Comparison of ENCODE assay signal across 9 cellular contexts in the genomic region with DNA sequence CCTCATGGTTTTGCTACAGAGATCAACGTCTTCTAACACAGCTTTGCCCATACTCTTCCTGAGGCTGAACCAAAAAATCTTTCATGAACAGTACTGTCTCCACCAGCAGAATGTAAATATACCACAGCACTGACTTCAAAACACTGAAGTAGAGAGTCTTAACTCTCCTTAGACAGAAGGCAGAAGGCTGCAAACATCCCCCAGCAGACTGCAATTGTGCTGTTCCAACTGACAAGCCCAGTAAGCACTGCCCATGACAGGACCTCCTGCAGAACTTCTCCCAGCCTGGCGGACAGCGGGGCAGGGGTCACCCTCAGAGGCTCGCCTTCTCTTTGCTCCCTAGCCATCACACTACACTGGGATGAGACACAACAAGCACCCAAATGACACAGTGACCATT.
DNase-seq lines count a peak whose midpoint lies in the region; TF ChIP-seq lines count a peak whose summit lies in the region.
"Had no signal": no experiment of that assay in that cellular context is flagged by ENCODE, and none has a peak within 500 bp of the region (broad histone marks: within the 10 kb centered on the region; RNA-seq: fewer than 3 reads in every experiment).

No MANE protein-coding gene starts in this region.

- in situ Hi-C loops in KBM-7 (cut with MboI; ENCODE audit: low pct_unique_long_range_greater_than_20kb, low sequenced_read_pairs) = no loop called here

- no peak overlapping the region for H3K4me3 Mint-ChIP-seq in Caco-2 (ENCODE audit: unreplicated experiment)
- peak overlapping the region; percentile 0 to 64 (median 43) for H3K4me3 Mint-ChIP-seq in brain
- no peak overlapping the region for H3K4me3 Mint-ChIP-seq in progenitor cell of endocrine pancreas (ENCODE audit: low read depth)
- no peak overlapping the region for H3K4me3 Mint-ChIP-seq in CD14-positive monocyte
- H3K4me3 Mint-ChIP-seq: activated naive CD8-positive, alpha-beta T cell treated with anti-CD3 and anti-CD28 coated beads, Interleukin-2, amount 10 ng/mL, durations not matched to agents 7 days and 5 days had no signal

- H3K9me3 ChIP-seq in Caco-2 = no peaks in the 10 kb centered on the region

- CTCF ChIA-PET in Caco-2 (lab: Charles Lee) = no interaction called here

- H3K27me3 Mint-ChIP-seq in Caco-2 (ENCODE audit: insufficient read depth, unreplicated experiment) (no peaks in the 10 kb centered on the region), brain (no peaks in the 10 kb centered on the region), progenitor cell of endocrine pancreas (no peaks in the 10 kb centered on the region), CD14-positive monocyte (ENCODE audit: low read depth in 3 of 3) (peaks cover 0 to 2% (median 0%) of the 10 kb centered on the region in 3 donors)
- H3K27me3 Mint-ChIP-seq: activated naive CD8-positive, alpha-beta T cell treated with anti-CD3 and anti-CD28 coated beads, Interleukin-2, amount 10 ng/mL, durations not matched to agents 7 days and 5 days had no signal

- H3K36me3 ChIP-seq in Caco-2 (ENCODE audit: control insufficient read depth, insufficient read depth, low read length) = no peaks in the 10 kb centered on the region; the same call in 1 of the 2 replicates

- no peaks in the 10 kb centered on the region for H3K27me3 ChIP-seq in Caco-2 (replicated peaks; ENCODE audit: control insufficient read depth, insufficient read depth, low read length)

- intact Hi-C loops in Caco-2 (cut with micrococcal nuclease; ENCODE audit: unreplicated experiment) (no loop called here), CD14-positive monocyte (cut with micrococcal nuclease) (no loop called here)

- TF ChIP-seq CTCF in Caco-2 (IDR thresholded peaks at IDR 0.05; ENCODE audit: insufficient read depth in 1 of 2, low read depth in 1 of 2, low read length in 1 of 2, severe bottlenecking in 1 of 2, unreplicated experiment in 1 of 2) (no peak), brain (conservative IDR thresholded peaks at IDR 0.05) (no peak), progenitor cell of endocrine pancreas (IDR thresholded peaks at IDR 0.05; ENCODE audit: unreplicated experiment) (no peak), CD14-positive monocyte (IDR thresholded peaks at IDR 0.05) (no peak)

- POLR2A ChIA-PET in Caco-2 (lab: Charles Lee) = no interaction called here

- H3K36me3 Mint-ChIP-seq in Caco-2 (ENCODE audit: insufficient read depth, unreplicated experiment) (peaks cover 11% of the 10 kb centered on the region), brain (peaks cover 24% of the 10 kb centered on the region), progenitor cell of endocrine pancreas (ENCODE audit: insufficient read depth) (peaks cover 11% of the 10 kb centered on the region), CD14-positive monocyte (peaks cover 0 to 3% of the 10 kb centered on the region in 2 donors)

- no TSS peak for BruUV-seq in Caco-2 (replicated peaks; lab: Mats Ljungman, UMichigan)

- no peak overlapping the region for H3K4me3 ChIP-seq in Caco-2 (ENCODE audit: low read depth, low read length)

- peaks cover 5% of the 10 kb centered on the region; the same call in 1 of the 2 replicates for H3K4me1 ChIP-seq in Caco-2

- H3K27ac Mint-ChIP-seq in Caco-2 (ENCODE audit: unreplicated experiment) = peak overlapping the region; percentile 59
- peak overlapping the region; percentile 58 to 90 (median 86) for H3K27ac Mint-ChIP-seq in brain
- H3K27ac Mint-ChIP-seq in progenitor cell of endocrine pancreas = peak overlapping the region; percentile 84
- peak overlapping the region in 1 of 7 donors; percentile 60 for H3K27ac Mint-ChIP-seq in CD14-positive monocyte
- H3K27ac Mint-ChIP-seq: activated naive CD8-positive, alpha-beta T cell treated with anti-CD3 and anti-CD28 coated beads, Interleukin-2, amount 10 ng/mL, durations not matched to agents 7 days and 5 days had no signal

- H3K9me3 Mint-ChIP-seq in Caco-2 (ENCODE audit: unreplicated experiment) (no peaks in the 10 kb centered on the region), brain (no peaks in the 10 kb centered on the region), progenitor cell of endocrine pancreas (ENCODE audit: low read depth) (no peaks in the 10 kb centered on the region), CD14-positive monocyte (peaks cover 0 to 6% (median 0%) of the 10 kb centered on the region in 7 donors)

- no peak for DNase-seq in Caco-2
- peak; percentile 26 for DNase-seq in iPS-NIHi7 (ENCODE audit: extremely low spot score)
- DNase-seq in progenitor cell of endocrine pancreas (ENCODE audit: low spot score, unreplicated experiment) = no peak
- DNase-seq in CD14-positive monocyte (ENCODE audit: low spot score) = no peak
- no peak for DNase-seq in KBM-7
- no peak for DNase-seq in NCI-H146 treated with DMSO at 0.1 percent for 48 hours (lab: John Stamatoyannopoulos, UW; ENCODE audit: unreplicated experiment)
- no peak for DNase-seq in NOMO-1 treated with DMSO at 0.1 percent for 48 hours (lab: John Stamatoyannopoulos, UW; ENCODE audit: unreplicated experiment)
- DNase-seq: activated naive CD8-positive, alpha-beta T cell treated with anti-CD3 and anti-CD28 coated beads, Interleukin-2, amount 10 ng/mL, durations not matched to agents 7 days and 5 days had no signal

- H3K4me1 Mint-ChIP-seq in Caco-2 (ENCODE audit: low read depth, unreplicated experiment) (peaks cover 23% of the 10 kb centered on the region), brain (peaks cover 87% of the 10 kb centered on the region), progenitor cell of endocrine pancreas (ENCODE audit: low read depth) (peaks cover 55% of the 10 kb centered on the region), CD14-positive monocyte (peaks cover 20% of the 10 kb centered on the region)

Comparison
In these comparisons a context has a peak if more than half of its experiments do, and no peak if none do; other contexts are left out.
1. H3K4me3 Mint-ChIP-seq: peak in brain (5 of 5); none in Caco-2 (single experiment), progenitor cell of endocrine pancreas (single experiment) and CD14-positive monocyte (0 of 2).